In the genomic region with DNA sequence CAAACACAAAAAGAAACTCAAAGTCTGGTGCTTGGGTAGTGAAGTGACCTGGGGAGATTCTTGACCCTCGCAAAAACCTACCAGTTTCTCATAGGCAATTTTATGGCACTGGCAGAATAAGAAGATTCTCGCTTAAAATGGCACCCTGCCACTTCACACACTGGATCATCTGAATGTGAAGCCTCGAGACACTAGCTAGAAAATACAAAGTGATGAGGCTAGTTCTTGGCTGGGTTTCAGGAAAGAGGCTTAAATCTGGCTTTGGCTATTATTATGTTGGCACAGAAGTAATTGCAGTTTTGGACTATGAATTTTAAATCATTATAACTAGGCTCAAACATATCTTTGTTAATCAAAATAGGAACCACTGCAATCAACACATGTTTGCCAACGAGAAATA, we compare ENCODE assay signal across 25 cellular contexts.
"Had no signal": no experiment of that assay in that cellular context is flagged by ENCODE, and none has a peak within 500 bp of the region (broad histone marks: within the 10 kb centered on the region; RNA-seq: fewer than 3 reads in every experiment).

No MANE protein-coding gene starts in this region.

- H3K27me3 Mint-ChIP-seq: IgD-negative memory B cell, T-cell had no signal

- H3K36me3 Mint-ChIP-seq: IgD-negative memory B cell, T-cell had no signal

- H3K9me3 ChIP-seq: SK-N-SH had no signal

- H3K4me1 Mint-ChIP-seq: T-cell had no signal

- H3K4me3 ChIP-seq: K562 had no signal

- H3K4me3 Mint-ChIP-seq: IgD-negative memory B cell; T-cell; T-helper 1 cell treated with Interleukin-12 subunit alpha and Interleukin-12 subunit beta and Interleukin-4 antibody, amounts not matched to agents 30 μg/mL and 1 μg/mL, for 36 hours had no signal

- H3K27ac Mint-ChIP-seq: IgD-negative memory B cell; T-cell; T-helper 1 cell treated with Interleukin-12 subunit alpha and Interleukin-12 subunit beta and Interleukin-4 antibody, amounts not matched to agents 30 μg/mL and 1 μg/mL, for 36 hours had no signal

- DNase-seq: Kasumi-1; MM.1S; NCI-H1092 treated with DMSO at 0.1 percent for 48 hours; NCI-H1417 treated with DMSO at 0.1 percent for 48 hours; NCI-H146; NCI-H1694 treated with DMSO at 0.1 percent for 48 hours; NCI-H1930; NCI-H2081; NCI-H2107; NCI-H2171; NCI-H226; NCI-H524; NCI-H526 treated with DMSO at 0.1 percent for 48 hours; NCI-H748 treated with DMSO at 0.1 percent for 48 hours; NK-92 treated with Interleukin-12 subunit alpha and Interleukin-12 subunit beta, amount 100 ng/mL, for 24 hours; PC-3; SHP77; SK-N-SH; SW 1271; T-cell had no signal

- H3K27ac ChIP-seq: KMS-11, RWPE1 had no signal

- H3K9me3 Mint-ChIP-seq: IgD-negative memory B cell; T-cell; T-helper 1 cell treated with Interleukin-12 subunit alpha and Interleukin-12 subunit beta and Interleukin-4 antibody, amounts not matched to agents 30 μg/mL and 1 μg/mL, for 36 hours had no signal
